ENCODE assay signal across 1 cellular context in the genomic region with DNA sequence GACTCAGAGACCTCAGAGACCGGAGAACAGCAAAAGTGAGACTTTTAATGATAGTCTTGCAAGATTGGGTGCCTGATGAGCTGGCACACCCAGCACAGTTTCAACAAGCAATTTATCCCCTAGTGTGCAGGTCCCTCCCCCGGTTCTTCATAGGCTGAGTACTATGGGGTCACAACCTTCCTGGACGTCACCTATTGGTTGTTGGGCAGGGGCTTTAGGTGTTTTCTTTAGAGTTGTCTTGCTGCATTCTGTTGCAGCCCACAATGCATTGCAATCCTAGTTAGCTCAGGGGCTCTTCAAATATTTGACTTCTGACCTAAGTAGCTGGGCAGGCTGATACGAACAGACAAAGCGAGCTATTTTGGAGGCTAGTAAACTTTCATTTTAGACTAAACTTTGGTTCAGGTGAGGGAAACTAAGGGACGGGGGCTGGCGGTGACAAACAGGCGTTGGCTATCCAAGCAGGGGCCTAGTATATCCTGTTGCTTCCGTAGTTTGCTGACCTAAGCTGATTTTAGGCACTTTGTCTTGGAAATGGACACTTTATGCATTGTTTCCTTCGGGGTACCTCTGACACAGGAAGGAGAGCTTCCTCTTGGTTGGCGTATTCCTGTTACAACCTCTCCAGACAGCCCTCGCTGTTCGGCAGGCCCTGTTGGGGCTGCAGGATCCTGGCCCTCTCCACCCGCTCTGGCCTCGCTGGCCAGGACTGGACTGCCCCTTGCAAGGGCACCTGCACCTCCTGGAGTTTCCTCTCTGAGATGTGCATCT.
TF ChIP-seq lines count a peak whose summit lies in the region.

No MANE protein-coding gene starts in this region.

TF ChIP-seq in HepG2, 621 proteins besides CTCF, POLR2A, EP300 and RAD21 (continued from another document and continues in another):
- TF ChIP-seq MXD4 (CRISPR knock-in tag; IDR thresholded peaks at IDR 0.05) = peak; percentile 69; the same call in 1 of the 2 replicates
- TF ChIP-seq ZNF292 (CRISPR knock-in tag; IDR thresholded peaks at IDR 0.05; ENCODE audit: borderline replicate concordance, low read depth) = no peak
- TF ChIP-seq SPEN (CRISPR knock-in tag; IDR thresholded peaks at IDR 0.05; ENCODE audit: low read depth) = peak; percentile 33; the same call in 1 of the 2 replicates
- TF ChIP-seq, protein P1, sequence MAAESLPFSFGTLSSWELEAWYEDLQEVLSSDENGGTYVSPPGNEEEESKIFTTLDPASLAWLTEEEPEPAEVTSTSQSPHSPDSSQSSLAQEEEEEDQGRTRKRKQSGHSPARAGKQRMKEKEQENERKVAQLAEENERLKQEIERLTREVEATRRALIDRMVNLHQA (CRISPR knock-in tag; IDR thresholded peaks at IDR 0.05) = no peak
- TF ChIP-seq FOXJ3 (CRISPR knock-in tag; IDR thresholded peaks at IDR 0.05; ENCODE audit: borderline replicate concordance) = no peak
- TF ChIP-seq ZNF253 (CRISPR knock-in tag; IDR thresholded peaks at IDR 0.05; ENCODE audit: borderline replicate concordance) = no peak
- peak; percentile 57 for TF ChIP-seq MED8 (CRISPR knock-in tag; IDR thresholded peaks at IDR 0.05; ENCODE audit: insufficient replicate concordance)
- peak; percentile 59; the same call in 1 of the 2 replicates for TF ChIP-seq KAT8 (CRISPR knock-in tag; IDR thresholded peaks at IDR 0.05)
- TF ChIP-seq DR1 (CRISPR knock-in tag; IDR thresholded peaks at IDR 0.05) = peak; percentile 85
- peak; percentile 28; the same call in 1 of the 2 replicates for TF ChIP-seq CEBPB (IDR thresholded peaks at IDR 0.05; ENCODE audit: borderline replicate concordance, low read depth, low read length)
- TF ChIP-seq, protein P2, sequence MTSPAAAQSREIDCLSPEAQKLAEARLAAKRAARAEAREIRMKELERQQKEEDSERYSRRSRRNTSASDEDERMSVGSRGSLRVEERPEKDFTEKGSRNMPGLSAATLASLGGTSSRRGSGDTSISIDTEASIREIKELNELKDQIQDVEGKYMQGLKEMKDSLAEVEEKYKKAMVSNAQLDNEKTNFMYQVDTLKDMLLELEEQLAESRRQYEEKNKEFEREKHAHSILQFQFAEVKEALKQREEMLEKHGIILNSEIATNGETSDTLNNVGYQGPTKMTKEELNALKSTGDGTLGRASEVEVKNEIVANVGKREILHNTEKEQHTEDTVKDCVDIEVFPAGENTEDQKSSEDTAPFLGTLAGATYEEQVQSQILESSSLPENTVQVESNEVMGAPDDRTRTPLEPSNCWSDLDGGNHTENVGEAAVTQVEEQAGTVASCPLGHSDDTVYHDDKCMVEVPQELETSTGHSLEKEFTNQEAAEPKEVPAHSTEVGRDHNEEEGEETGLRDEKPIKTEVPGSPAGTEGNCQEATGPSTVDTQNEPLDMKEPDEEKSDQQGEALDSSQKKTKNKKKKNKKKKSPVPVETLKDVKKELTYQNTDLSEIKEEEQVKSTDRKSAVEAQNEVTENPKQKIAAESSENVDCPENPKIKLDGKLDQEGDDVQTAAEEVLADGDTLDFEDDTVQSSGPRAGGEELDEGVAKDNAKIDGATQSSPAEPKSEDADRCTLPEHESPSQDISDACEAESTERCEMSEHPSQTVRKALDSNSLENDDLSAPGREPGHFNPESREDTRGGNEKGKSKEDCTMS (CRISPR knock-in tag; conservative IDR thresholded peaks at IDR 0.05) = no peak
- TF ChIP-seq ZNF260 (CRISPR knock-in tag; IDR thresholded peaks at IDR 0.05; ENCODE audit: borderline replicate concordance, low read depth) = no peak
- TF ChIP-seq, protein P3, sequence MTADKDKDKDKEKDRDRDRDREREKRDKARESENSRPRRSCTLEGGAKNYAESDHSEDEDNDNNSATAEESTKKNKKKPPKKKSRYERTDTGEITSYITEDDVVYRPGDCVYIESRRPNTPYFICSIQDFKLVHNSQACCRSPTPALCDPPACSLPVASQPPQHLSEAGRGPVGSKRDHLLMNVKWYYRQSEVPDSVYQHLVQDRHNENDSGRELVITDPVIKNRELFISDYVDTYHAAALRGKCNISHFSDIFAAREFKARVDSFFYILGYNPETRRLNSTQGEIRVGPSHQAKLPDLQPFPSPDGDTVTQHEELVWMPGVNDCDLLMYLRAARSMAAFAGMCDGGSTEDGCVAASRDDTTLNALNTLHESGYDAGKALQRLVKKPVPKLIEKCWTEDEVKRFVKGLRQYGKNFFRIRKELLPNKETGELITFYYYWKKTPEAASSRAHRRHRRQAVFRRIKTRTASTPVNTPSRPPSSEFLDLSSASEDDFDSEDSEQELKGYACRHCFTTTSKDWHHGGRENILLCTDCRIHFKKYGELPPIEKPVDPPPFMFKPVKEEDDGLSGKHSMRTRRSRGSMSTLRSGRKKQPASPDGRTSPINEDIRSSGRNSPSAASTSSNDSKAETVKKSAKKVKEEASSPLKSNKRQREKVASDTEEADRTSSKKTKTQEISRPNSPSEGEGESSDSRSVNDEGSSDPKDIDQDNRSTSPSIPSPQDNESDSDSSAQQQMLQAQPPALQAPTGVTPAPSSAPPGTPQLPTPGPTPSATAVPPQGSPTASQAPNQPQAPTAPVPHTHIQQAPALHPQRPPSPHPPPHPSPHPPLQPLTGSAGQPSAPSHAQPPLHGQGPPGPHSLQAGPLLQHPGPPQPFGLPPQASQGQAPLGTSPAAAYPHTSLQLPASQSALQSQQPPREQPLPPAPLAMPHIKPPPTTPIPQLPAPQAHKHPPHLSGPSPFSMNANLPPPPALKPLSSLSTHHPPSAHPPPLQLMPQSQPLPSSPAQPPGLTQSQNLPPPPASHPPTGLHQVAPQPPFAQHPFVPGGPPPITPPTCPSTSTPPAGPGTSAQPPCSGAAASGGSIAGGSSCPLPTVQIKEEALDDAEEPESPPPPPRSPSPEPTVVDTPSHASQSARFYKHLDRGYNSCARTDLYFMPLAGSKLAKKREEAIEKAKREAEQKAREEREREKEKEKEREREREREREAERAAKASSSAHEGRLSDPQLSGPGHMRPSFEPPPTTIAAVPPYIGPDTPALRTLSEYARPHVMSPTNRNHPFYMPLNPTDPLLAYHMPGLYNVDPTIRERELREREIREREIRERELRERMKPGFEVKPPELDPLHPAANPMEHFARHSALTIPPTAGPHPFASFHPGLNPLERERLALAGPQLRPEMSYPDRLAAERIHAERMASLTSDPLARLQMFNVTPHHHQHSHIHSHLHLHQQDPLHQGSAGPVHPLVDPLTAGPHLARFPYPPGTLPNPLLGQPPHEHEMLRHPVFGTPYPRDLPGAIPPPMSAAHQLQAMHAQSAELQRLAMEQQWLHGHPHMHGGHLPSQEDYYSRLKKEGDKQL (CRISPR knock-in tag; IDR thresholded peaks at IDR 0.05; ENCODE audit: low read depth) = no peak
- TF ChIP-seq, protein P4, sequence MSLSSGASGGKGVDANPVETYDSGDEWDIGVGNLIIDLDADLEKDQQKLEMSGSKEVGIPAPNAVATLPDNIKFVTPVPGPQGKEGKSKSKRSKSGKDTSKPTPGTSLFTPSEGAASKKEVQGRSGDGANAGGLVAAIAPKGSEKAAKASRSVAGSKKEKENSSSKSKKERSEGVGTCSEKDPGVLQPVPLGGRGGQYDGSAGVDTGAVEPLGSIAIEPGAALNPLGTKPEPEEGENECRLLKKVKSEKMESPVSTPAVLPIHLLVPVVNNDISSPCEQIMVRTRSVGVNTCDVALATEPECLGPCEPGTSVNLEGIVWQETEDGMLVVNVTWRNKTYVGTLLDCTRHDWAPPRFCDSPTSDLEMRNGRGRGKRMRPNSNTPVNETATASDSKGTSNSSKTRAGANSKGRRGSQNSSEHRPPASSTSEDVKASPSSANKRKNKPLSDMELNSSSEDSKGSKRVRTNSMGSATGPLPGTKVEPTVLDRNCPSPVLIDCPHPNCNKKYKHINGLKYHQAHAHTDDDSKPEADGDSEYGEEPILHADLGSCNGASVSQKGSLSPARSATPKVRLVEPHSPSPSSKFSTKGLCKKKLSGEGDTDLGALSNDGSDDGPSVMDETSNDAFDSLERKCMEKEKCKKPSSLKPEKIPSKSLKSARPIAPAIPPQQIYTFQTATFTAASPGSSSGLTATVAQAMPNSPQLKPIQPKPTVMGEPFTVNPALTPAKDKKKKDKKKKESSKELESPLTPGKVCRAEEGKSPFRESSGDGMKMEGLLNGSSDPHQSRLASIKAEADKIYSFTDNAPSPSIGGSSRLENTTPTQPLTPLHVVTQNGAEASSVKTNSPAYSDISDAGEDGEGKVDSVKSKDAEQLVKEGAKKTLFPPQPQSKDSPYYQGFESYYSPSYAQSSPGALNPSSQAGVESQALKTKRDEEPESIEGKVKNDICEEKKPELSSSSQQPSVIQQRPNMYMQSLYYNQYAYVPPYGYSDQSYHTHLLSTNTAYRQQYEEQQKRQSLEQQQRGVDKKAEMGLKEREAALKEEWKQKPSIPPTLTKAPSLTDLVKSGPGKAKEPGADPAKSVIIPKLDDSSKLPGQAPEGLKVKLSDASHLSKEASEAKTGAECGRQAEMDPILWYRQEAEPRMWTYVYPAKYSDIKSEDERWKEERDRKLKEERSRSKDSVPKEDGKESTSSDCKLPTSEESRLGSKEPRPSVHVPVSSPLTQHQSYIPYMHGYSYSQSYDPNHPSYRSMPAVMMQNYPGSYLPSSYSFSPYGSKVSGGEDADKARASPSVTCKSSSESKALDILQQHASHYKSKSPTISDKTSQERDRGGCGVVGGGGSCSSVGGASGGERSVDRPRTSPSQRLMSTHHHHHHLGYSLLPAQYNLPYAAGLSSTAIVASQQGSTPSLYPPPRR (CRISPR knock-in tag; IDR thresholded peaks at IDR 0.05; ENCODE audit: borderline replicate concordance) = no peak; the same call in 1 of the 2 replicates
- TF ChIP-seq GATAD2A (CRISPR knock-in tag; IDR thresholded peaks at IDR 0.05) = peak; percentile 43; the same call in 1 of the 2 replicates
- TF ChIP-seq CHD4 (IDR thresholded peaks at IDR 0.05; ENCODE audit: borderline replicate concordance, low read length) = no peak
- TF ChIP-seq, protein P5, sequence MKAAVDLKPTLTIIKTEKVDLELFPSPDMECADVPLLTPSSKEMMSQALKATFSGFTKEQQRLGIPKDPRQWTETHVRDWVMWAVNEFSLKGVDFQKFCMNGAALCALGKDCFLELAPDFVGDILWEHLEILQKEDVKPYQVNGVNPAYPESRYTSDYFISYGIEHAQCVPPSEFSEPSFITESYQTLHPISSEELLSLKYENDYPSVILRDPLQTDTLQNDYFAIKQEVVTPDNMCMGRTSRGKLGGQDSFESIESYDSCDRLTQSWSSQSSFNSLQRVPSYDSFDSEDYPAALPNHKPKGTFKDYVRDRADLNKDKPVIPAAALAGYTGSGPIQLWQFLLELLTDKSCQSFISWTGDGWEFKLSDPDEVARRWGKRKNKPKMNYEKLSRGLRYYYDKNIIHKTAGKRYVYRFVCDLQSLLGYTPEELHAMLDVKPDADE (CRISPR knock-in tag; IDR thresholded peaks at IDR 0.05) = no peak
- TF ChIP-seq HMG20A (CRISPR knock-in tag; IDR thresholded peaks at IDR 0.05; ENCODE audit: borderline replicate concordance) = no peak
- TF ChIP-seq, protein P6, sequence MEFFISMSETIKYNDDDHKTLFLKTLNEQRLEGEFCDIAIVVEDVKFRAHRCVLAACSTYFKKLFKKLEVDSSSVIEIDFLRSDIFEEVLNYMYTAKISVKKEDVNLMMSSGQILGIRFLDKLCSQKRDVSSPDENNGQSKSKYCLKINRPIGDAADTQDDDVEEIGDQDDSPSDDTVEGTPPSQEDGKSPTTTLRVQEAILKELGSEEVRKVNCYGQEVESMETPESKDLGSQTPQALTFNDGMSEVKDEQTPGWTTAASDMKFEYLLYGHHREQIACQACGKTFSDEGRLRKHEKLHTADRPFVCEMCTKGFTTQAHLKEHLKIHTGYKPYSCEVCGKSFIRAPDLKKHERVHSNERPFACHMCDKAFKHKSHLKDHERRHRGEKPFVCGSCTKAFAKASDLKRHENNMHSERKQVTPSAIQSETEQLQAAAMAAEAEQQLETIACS (CRISPR knock-in tag; IDR thresholded peaks at IDR 0.05) = no peak
- peak; percentile 72; the same call in 1 of the 2 replicates for TF ChIP-seq ZFY (CRISPR knock-in tag; IDR thresholded peaks at IDR 0.05)
- TF ChIP-seq, protein P7, sequence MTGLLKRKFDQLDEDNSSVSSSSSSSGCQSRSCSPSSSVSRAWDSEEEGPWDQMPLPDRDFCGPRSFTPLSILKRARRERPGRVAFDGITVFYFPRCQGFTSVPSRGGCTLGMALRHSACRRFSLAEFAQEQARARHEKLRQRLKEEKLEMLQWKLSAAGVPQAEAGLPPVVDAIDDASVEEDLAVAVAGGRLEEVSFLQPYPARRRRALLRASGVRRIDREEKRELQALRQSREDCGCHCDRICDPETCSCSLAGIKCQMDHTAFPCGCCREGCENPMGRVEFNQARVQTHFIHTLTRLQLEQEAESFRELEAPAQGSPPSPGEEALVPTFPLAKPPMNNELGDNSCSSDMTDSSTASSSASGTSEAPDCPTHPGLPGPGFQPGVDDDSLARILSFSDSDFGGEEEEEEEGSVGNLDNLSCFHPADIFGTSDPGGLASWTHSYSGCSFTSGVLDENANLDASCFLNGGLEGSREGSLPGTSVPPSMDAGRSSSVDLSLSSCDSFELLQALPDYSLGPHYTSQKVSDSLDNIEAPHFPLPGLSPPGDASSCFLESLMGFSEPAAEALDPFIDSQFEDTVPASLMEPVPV (CRISPR knock-in tag; IDR thresholded peaks at IDR 0.05) = peak; percentile 70; the same call in 1 of the 2 replicates
- TF ChIP-seq, protein P8, sequence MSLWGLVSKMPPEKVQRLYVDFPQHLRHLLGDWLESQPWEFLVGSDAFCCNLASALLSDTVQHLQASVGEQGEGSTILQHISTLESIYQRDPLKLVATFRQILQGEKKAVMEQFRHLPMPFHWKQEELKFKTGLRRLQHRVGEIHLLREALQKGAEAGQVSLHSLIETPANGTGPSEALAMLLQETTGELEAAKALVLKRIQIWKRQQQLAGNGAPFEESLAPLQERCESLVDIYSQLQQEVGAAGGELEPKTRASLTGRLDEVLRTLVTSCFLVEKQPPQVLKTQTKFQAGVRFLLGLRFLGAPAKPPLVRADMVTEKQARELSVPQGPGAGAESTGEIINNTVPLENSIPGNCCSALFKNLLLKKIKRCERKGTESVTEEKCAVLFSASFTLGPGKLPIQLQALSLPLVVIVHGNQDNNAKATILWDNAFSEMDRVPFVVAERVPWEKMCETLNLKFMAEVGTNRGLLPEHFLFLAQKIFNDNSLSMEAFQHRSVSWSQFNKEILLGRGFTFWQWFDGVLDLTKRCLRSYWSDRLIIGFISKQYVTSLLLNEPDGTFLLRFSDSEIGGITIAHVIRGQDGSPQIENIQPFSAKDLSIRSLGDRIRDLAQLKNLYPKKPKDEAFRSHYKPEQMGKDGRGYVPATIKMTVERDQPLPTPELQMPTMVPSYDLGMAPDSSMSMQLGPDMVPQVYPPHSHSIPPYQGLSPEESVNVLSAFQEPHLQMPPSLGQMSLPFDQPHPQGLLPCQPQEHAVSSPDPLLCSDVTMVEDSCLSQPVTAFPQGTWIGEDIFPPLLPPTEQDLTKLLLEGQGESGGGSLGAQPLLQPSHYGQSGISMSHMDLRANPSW (CRISPR knock-in tag; IDR thresholded peaks at IDR 0.05; ENCODE audit: borderline replicate concordance) = 0 out of 2 replicates have a peak, but pooled peaks have one; percentile 37
- no peak for TF ChIP-seq HOXA7 (CRISPR knock-in tag; IDR thresholded peaks at IDR 0.05)
- TF ChIP-seq, protein P9, sequence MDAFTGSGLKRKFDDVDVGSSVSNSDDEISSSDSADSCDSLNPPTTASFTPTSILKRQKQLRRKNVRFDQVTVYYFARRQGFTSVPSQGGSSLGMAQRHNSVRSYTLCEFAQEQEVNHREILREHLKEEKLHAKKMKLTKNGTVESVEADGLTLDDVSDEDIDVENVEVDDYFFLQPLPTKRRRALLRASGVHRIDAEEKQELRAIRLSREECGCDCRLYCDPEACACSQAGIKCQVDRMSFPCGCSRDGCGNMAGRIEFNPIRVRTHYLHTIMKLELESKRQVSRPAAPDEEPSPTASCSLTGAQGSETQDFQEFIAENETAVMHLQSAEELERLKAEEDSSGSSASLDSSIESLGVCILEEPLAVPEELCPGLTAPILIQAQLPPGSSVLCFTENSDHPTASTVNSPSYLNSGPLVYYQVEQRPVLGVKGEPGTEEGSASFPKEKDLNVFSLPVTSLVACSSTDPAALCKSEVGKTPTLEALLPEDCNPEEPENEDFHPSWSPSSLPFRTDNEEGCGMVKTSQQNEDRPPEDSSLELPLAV (CRISPR knock-in tag; conservative IDR thresholded peaks at IDR 0.05; ENCODE audit: low read depth) = no peak
- no peak for TF ChIP-seq CBX2 (IDR thresholded peaks at IDR 0.05; ENCODE audit: low read depth, low read length)
- no peak for TF ChIP-seq CBX2 (CRISPR knock-in tag; IDR thresholded peaks at IDR 0.05; ENCODE audit: low read depth)
- no peak for TF ChIP-seq MATR3 (CRISPR knock-in tag; IDR thresholded peaks at IDR 0.05)
- no peak for TF ChIP-seq DNMT1 (CRISPR knock-in tag; IDR thresholded peaks at IDR 0.05)
- no peak for TF ChIP-seq SMARCC2 (IDR thresholded peaks at IDR 0.05)
